In genomic region chr1:1063261-1063944, GRCh38 we compare ENCODE assay signal across 18 cellular contexts. TPM values are rescaled to one million over a fixed set of nuclear protein-coding genes. Genes with fewer than 3 reads are reported as not detected.
A peak's percentile ranks its signal among the peaks of the same experiment; 100 is the strongest.
DNase-seq lines count a peak whose midpoint lies in the region; FAIRE-seq and TF ChIP-seq lines count a peak whose summit lies in the region.
"Had no signal": no experiment of that assay in that cellular context is flagged by ENCODE, and none has a peak within 500 bp of the region (broad histone marks: within the 10 kb centered on the region; RNA-seq: fewer than 3 reads in every experiment).

No MANE protein-coding gene starts in this region.

- peaks cover 10% of the 10 kb centered on the region for H3K4me1 Mint-ChIP-seq in T-helper 1 cell treated with Interleukin-12 subunit alpha and Interleukin-12 subunit beta and Interleukin-4 antibody, amounts not matched to agents 30 μg/mL and 1 μg/mL, for 36 hours (ENCODE audit: low read depth)
- peaks cover 7% of the 10 kb centered on the region for H3K4me1 Mint-ChIP-seq in activated T-helper 1 cell treated with anti-CD3 and anti-CD28 coated beads, Interleukin-12 subunit alpha, Interleukin-12 subunit beta, Interleukin-2, Interleukin-4 antibody, amounts not matched to agents 30 ng/mL and 10 ng/mL and 1 ng/mL, durations not matched to agents 14 hours and 24 hours and 36 hours (ENCODE audit: low read depth)

- H3K4ac ChIP-seq in mesenchymal stem cell (ENCODE audit: low read depth in 1 of 2, low read length in 2 of 2): no peak overlapping the region

- H3K9me3 ChIP-seq in HEK293 (ENCODE audit: control insufficient read depth, insufficient read depth, low read depth, low read length): no peaks in the 10 kb centered on the region
- no peaks in the 10 kb centered on the region for H3K9me3 ChIP-seq in mesenchymal stem cell (ENCODE audit: control insufficient read depth, low read length)

- H2AFZ ChIP-seq in mesenchymal stem cell (ENCODE audit: low read depth, low read length): no peak overlapping the region

- no peak overlapping the region for H4K91ac ChIP-seq in mesenchymal stem cell (ENCODE audit: low read length)

- no peak for TF ChIP-seq CTCF in HEK293 (tag by site-specific recombination; IDR thresholded peaks at IDR 0.05)

- WGBS in mesenchymal stem cell: 71% methylated on average over 21 of the region's 24 CpGs

- H3K9me3 Mint-ChIP-seq in T-helper 1 cell treated with Interleukin-12 subunit alpha and Interleukin-12 subunit beta and Interleukin-4 antibody, amounts not matched to agents 30 μg/mL and 1 μg/mL, for 36 hours: no peaks in the 10 kb centered on the region
- H3K9me3 Mint-ChIP-seq in activated T-helper 1 cell treated with anti-CD3 and anti-CD28 coated beads, Interleukin-12 subunit alpha, Interleukin-12 subunit beta, Interleukin-2, Interleukin-4 antibody, amounts not matched to agents 30 ng/mL and 10 ng/mL and 1 ng/mL, durations not matched to agents 14 hours and 24 hours and 36 hours: no peaks in the 10 kb centered on the region
- H3K9me3 Mint-ChIP-seq: IgD-negative memory B cell, nephron progenitor cell, type B pancreatic cell had no signal

- H2BK120ac ChIP-seq in mesenchymal stem cell (ENCODE audit: low read depth, low read length): no peak overlapping the region

- H3K9ac ChIP-seq in mesenchymal stem cell (ENCODE audit: low read length): no peak overlapping the region

- TF ChIP-seq POLR2A in GM12891 (IDR thresholded peaks at IDR 0.05; ENCODE audit: low read depth, low read length): no peak

- H3K27ac ChIP-seq in HEK293 (ENCODE audit: extremely low read depth, low read depth, low read length) (no peak overlapping the region), mesenchymal stem cell (ENCODE audit: low read length, poor library complexity, severe bottlenecking) (no peak overlapping the region)
- H3K27ac ChIP-seq: skin epidermis had no signal

- FAIRE-seq in GM12891 (lab: Jason Lieb, UNC): no peak
- FAIRE-seq: A204.1 had no signal

- POLR2A ChIA-PET in HEK293 (lab: Yijun Ruan, JAX): interaction anchor here (0.5 to 1.1 kb wide), 3 partner anchors 16 to 97 kb away, joined by 3 to 7 read pairs (median 3); partner anchors contain the start of gene HES4

- H3K36me3 ChIP-seq in HEK293 (ENCODE audit: control insufficient read depth in 2 of 2, insufficient read depth in 1 of 2, low read length in 2 of 2) (no peaks in the 10 kb centered on the region), mesenchymal stem cell (ENCODE audit: control insufficient read depth in 1 of 2, insufficient read depth in 2 of 2, low read depth in 1 of 2, low read length in 2 of 2) (peaks cover 0 to 11% of the 10 kb centered on the region in 2 experiments)

- no peak overlapping the region for H4K8ac ChIP-seq in mesenchymal stem cell (ENCODE audit: low read length)

- peaks cover 5% of the 10 kb centered on the region for H3K27me3 Mint-ChIP-seq in T-helper 1 cell treated with Interleukin-12 subunit alpha and Interleukin-12 subunit beta and Interleukin-4 antibody, amounts not matched to agents 30 μg/mL and 1 μg/mL, for 36 hours (ENCODE audit: low read depth)
- H3K27me3 Mint-ChIP-seq in activated T-helper 1 cell treated with anti-CD3 and anti-CD28 coated beads, Interleukin-12 subunit alpha, Interleukin-12 subunit beta, Interleukin-2, Interleukin-4 antibody, amounts not matched to agents 30 ng/mL and 10 ng/mL and 1 ng/mL, durations not matched to agents 14 hours and 24 hours and 36 hours (ENCODE audit: insufficient read depth): peaks cover 13% of the 10 kb centered on the region

- peaks cover 0 to 74% of the 10 kb centered on the region in 2 experiments for H3K27me3 ChIP-seq in mesenchymal stem cell (ENCODE audit: control insufficient read depth in 1 of 2, insufficient read depth in 1 of 2, low read length in 2 of 2)

- peak overlapping the region; percentile 41 for H2AK5ac ChIP-seq in mesenchymal stem cell (ENCODE audit: low read length, severe bottlenecking)

- no peak overlapping the region for H3K23ac ChIP-seq in mesenchymal stem cell (ENCODE audit: low read length in 2 of 2)

- DNase-seq in T-helper 1 cell (no peak), mesenchymal stem cell (no peak), NCI-H510A treated with DMSO at 0.1 percent for 48 hours (lab: John Stamatoyannopoulos, UW) (no peak), GM12891 (ENCODE audit: insufficient read length, low spot score) (no peak), COLO829 (ENCODE audit: low spot score) (no peak)
- no peak for DNase-seq in activated T-helper 1 cell treated with anti-CD3 and anti-CD28 coated beads, Interleukin-12 subunit alpha, Interleukin-12 subunit beta, Interleukin-2, Interleukin-4 antibody, amounts not matched to agents 30 ng/mL and 10 ng/mL and 1 ng/mL, durations not matched to agents 14 hours and 24 hours and 36 hours (ENCODE audit: low spot score)
- DNase-seq: DMS79, NCI-H1694 treated with DMSO at 0.1 percent for 48 hours had no signal

- 0 out of 2 replicates have a peak, but pooled peaks cover 5% of the 10 kb centered on the region for H3K4me1 ChIP-seq in HEK293 (ENCODE audit: control insufficient read depth, insufficient read depth, low read length)
- H3K4me1 ChIP-seq in mesenchymal stem cell (ENCODE audit: control insufficient read depth, insufficient read depth, low read depth, low read length): peaks cover 63% of the 10 kb centered on the region

- H2BK15ac ChIP-seq in mesenchymal stem cell (ENCODE audit: low read depth, poor library complexity, severe bottlenecking): no peak overlapping the region

- H3K4me3 ChIP-seq in HEK293 (ENCODE audit: low read depth, low read length): no peak overlapping the region
- H3K4me3 ChIP-seq in mesenchymal stem cell (ENCODE audit: insufficient read depth in 1 of 2, low read depth in 1 of 2, low read length in 2 of 2): no peak overlapping the region

- H3K14ac ChIP-seq in mesenchymal stem cell (ENCODE audit: low read length in 2 of 2): peak overlapping the region in 1 of 2 experiments; percentile 22

- H2BK12ac ChIP-seq in mesenchymal stem cell (ENCODE audit: low read length in 2 of 2): peak overlapping the region in 1 of 2 experiments; percentile 27

- H3K18ac ChIP-seq in mesenchymal stem cell (ENCODE audit: low read depth in 1 of 2, low read length in 2 of 2): peak overlapping the region in 1 of 2 experiments; percentile 7

- peak overlapping the region; percentile 46 for H3K4me3 Mint-ChIP-seq in T-helper 1 cell treated with Interleukin-12 subunit alpha and Interleukin-12 subunit beta and Interleukin-4 antibody, amounts not matched to agents 30 μg/mL and 1 μg/mL, for 36 hours
- peak overlapping the region; percentile 68 for H3K4me3 Mint-ChIP-seq in activated T-helper 1 cell treated with anti-CD3 and anti-CD28 coated beads, Interleukin-12 subunit alpha, Interleukin-12 subunit beta, Interleukin-2, Interleukin-4 antibody, amounts not matched to agents 30 ng/mL and 10 ng/mL and 1 ng/mL, durations not matched to agents 14 hours and 24 hours and 36 hours
- H3K4me3 Mint-ChIP-seq: nephron progenitor cell, type B pancreatic cell had no signal

- H3K36me3 Mint-ChIP-seq in T-helper 1 cell treated with Interleukin-12 subunit alpha and Interleukin-12 subunit beta and Interleukin-4 antibody, amounts not matched to agents 30 μg/mL and 1 μg/mL, for 36 hours (ENCODE audit: low read depth): no peaks in the 10 kb centered on the region
- H3K36me3 Mint-ChIP-seq in activated T-helper 1 cell treated with anti-CD3 and anti-CD28 coated beads, Interleukin-12 subunit alpha, Interleukin-12 subunit beta, Interleukin-2, Interleukin-4 antibody, amounts not matched to agents 30 ng/mL and 10 ng/mL and 1 ng/mL, durations not matched to agents 14 hours and 24 hours and 36 hours (ENCODE audit: low read depth): no peaks in the 10 kb centered on the region
- H3K36me3 Mint-ChIP-seq: IgD-negative memory B cell, type B pancreatic cell had no signal

- H3K79me1 ChIP-seq in mesenchymal stem cell (replicated peaks; ENCODE audit: low read length, poor library complexity, severe bottlenecking): peaks cover 8% of the 10 kb centered on the region

- H3K27ac Mint-ChIP-seq in T-helper 1 cell treated with Interleukin-12 subunit alpha and Interleukin-12 subunit beta and Interleukin-4 antibody, amounts not matched to agents 30 μg/mL and 1 μg/mL, for 36 hours: peak overlapping the region; percentile 57
- H3K27ac Mint-ChIP-seq in activated T-helper 1 cell treated with anti-CD3 and anti-CD28 coated beads, Interleukin-12 subunit alpha, Interleukin-12 subunit beta, Interleukin-2, Interleukin-4 antibody, amounts not matched to agents 30 ng/mL and 10 ng/mL and 1 ng/mL, durations not matched to agents 14 hours and 24 hours and 36 hours: peak overlapping the region; percentile 40
- H3K27ac Mint-ChIP-seq: nephron progenitor cell, type B pancreatic cell had no signal

- H2BK5ac ChIP-seq in mesenchymal stem cell (ENCODE audit: low read depth, low read length, poor library complexity, severe bottlenecking): no peak overlapping the region

- H3K4me2 ChIP-seq in mesenchymal stem cell (ENCODE audit: low read length, poor library complexity, severe bottlenecking): peak overlapping the region; percentile 80

- CTCF ChIA-PET in HEK293 (lab: Yijun Ruan, JAX): interaction anchor here (0.5 to 3.3 kb wide), 28 partner anchors 10 to 215 kb away, joined by 3 to 53 read pairs (median 4); partner anchors contain the start of gene PLEKHN1

- intact Hi-C loops in activated T-helper 1 cell treated with anti-CD3 and anti-CD28 coated beads, Interleukin-12 subunit alpha, Interleukin-12 subunit beta, Interleukin-2, Interleukin-4 antibody, amounts not matched to agents 30 ng/mL and 10 ng/mL and 1 ng/mL, durations not matched to agents 14 hours and 24 hours and 36 hours (cut with micrococcal nuclease): loop anchor here (5.0 kb wide), 2 partner anchors 34 to 244 kb away; partner anchors contain the start of genes ACAP3 and PUSL1

RNA-seq across cellular contexts. Expression of gene RNF223, which starts 10.7 kb away (rescaled TPM):
- 0.10 TPM in 1 of 2 replicates, not detected in the other for total RNA-seq in activated T-helper 1 cell treated with anti-CD3 and anti-CD28 coated beads, Interleukin-12 subunit alpha, Interleukin-12 subunit beta, Interleukin-2, Interleukin-4 antibody, amounts not matched to agents 30 ng/mL and 10 ng/mL and 1 ng/mL, durations not matched to agents 14 hours and 24 hours and 36 hours
- polyA plus RNA-seq in mesenchymal stem cell (2013, experiment 1 of 2): not detected
- not detected for polyA plus RNA-seq in mesenchymal stem cell (2013, experiment 2 of 2)
- polyA plus RNA-seq in GM12891 (2012; ENCODE audit: low read depth, missing spikeins): 0.08 TPM
- total RNA-seq: activated CD8-positive, alpha-beta memory T cell treated with anti-CD3 and anti-CD28 coated beads for 36 hours; left cardiac atrium; T-helper 1 cell treated with Interleukin-12 subunit alpha and Interleukin-12 subunit beta and Interleukin-4 antibody, amounts not matched to agents 30 ng/mL and 1 ng/mL, for 36 hours had no signal
- polyA plus RNA-seq: IgD-negative memory B cell had no signal

RNA-seq across cellular contexts. Expression of gene AGRN, which starts 43.5 kb away (rescaled TPM):
- total RNA-seq in activated T-helper 1 cell treated with anti-CD3 and anti-CD28 coated beads, Interleukin-12 subunit alpha, Interleukin-12 subunit beta, Interleukin-2, Interleukin-4 antibody, amounts not matched to agents 30 ng/mL and 10 ng/mL and 1 ng/mL, durations not matched to agents 14 hours and 24 hours and 36 hours: 25.8 and 30.3 TPM in 2 replicates
- polyA plus RNA-seq in mesenchymal stem cell (2013, experiment 1 of 2): 64.9 TPM
- 62.3 TPM for polyA plus RNA-seq in mesenchymal stem cell (2013, experiment 2 of 2)
- polyA plus RNA-seq in GM12891 (2012; ENCODE audit: low read depth, missing spikeins): 14.4 TPM

RNA-seq across cellular contexts. Expression of gene ISG15, which starts 50.1 kb away (rescaled TPM):
- total RNA-seq in activated T-helper 1 cell treated with anti-CD3 and anti-CD28 coated beads, Interleukin-12 subunit alpha, Interleukin-12 subunit beta, Interleukin-2, Interleukin-4 antibody, amounts not matched to agents 30 ng/mL and 10 ng/mL and 1 ng/mL, durations not matched to agents 14 hours and 24 hours and 36 hours: 52.9 and 53.7 TPM in 2 replicates
- 70.3 TPM for polyA plus RNA-seq in mesenchymal stem cell (2013, experiment 1 of 2)
- 75.0 TPM for polyA plus RNA-seq in mesenchymal stem cell (2013, experiment 2 of 2)
- 191 TPM for polyA plus RNA-seq in GM12891 (2012; ENCODE audit: low read depth, missing spikeins)

RNA-seq across cellular contexts. Expression of gene C1orf159, which starts 52.5 kb away (rescaled TPM):
- 30.0 and 30.3 TPM in 2 replicates for total RNA-seq in activated T-helper 1 cell treated with anti-CD3 and anti-CD28 coated beads, Interleukin-12 subunit alpha, Interleukin-12 subunit beta, Interleukin-2, Interleukin-4 antibody, amounts not matched to agents 30 ng/mL and 10 ng/mL and 1 ng/mL, durations not matched to agents 14 hours and 24 hours and 36 hours
- 7.6 TPM for polyA plus RNA-seq in mesenchymal stem cell (2013, experiment 1 of 2)
- 7.7 TPM for polyA plus RNA-seq in mesenchymal stem cell (2013, experiment 2 of 2)
- 7.1 TPM for polyA plus RNA-seq in GM12891 (2012; ENCODE audit: low read depth, missing spikeins)
